ENCODE assay signal across 1 cellular context in the genomic region with DNA sequence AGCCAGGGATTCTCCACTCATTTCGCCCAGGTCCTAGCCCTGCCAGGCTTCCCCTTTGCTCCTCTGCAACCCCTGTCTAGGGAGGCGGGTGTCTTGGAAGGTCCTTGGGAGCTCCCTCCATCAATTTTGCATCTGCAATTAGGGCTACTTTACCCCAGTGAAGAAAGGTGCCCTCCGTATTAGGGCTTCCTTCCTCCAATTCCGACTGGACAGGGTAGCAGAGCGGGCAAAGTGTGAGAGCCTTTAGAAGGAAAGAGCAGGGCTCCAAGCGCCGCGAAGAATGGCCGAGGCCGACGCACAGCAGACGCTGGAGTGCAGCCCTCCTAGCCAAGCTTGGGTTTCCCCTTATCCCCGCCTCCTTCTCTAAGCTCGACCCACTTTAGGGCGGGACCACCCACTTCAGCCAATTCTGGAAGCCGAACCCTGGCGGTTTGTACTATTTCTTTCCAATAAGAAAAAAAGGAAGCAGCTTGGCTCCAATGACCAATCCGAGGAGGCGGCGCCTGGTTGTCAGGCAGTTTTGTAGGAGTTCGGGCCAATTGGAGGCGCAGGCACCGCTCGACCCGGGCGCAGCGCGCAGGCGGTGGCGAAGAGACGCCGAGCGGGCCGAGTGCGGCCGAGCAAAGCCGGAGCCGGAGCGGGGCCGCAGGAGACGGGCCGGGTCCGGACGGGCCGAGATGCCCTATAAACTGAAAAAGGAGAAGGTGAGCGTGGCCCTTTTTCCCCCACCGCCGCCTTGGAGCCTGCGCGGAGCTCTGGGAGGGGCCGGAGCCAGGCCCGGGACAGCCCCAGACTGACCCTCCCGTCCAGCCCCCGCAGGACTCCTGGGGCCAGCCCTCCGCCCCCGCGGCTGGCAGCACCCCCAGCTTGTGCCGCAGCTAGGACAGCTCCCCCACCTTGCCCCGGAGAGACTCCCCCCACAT.
TF ChIP-seq lines count a peak whose summit lies in the region.

Gene PPP2R5D, plus strand, starts transcription at position 570 of the 923 bp plus-strand sequence. Its CDS starts 108 bp downstream, at position 678.

TF ChIP-seq in HepG2, 621 proteins besides CTCF, POLR2A, EP300 and RAD21 (continued from another document and continues in another):
- TF ChIP-seq, protein P1, sequence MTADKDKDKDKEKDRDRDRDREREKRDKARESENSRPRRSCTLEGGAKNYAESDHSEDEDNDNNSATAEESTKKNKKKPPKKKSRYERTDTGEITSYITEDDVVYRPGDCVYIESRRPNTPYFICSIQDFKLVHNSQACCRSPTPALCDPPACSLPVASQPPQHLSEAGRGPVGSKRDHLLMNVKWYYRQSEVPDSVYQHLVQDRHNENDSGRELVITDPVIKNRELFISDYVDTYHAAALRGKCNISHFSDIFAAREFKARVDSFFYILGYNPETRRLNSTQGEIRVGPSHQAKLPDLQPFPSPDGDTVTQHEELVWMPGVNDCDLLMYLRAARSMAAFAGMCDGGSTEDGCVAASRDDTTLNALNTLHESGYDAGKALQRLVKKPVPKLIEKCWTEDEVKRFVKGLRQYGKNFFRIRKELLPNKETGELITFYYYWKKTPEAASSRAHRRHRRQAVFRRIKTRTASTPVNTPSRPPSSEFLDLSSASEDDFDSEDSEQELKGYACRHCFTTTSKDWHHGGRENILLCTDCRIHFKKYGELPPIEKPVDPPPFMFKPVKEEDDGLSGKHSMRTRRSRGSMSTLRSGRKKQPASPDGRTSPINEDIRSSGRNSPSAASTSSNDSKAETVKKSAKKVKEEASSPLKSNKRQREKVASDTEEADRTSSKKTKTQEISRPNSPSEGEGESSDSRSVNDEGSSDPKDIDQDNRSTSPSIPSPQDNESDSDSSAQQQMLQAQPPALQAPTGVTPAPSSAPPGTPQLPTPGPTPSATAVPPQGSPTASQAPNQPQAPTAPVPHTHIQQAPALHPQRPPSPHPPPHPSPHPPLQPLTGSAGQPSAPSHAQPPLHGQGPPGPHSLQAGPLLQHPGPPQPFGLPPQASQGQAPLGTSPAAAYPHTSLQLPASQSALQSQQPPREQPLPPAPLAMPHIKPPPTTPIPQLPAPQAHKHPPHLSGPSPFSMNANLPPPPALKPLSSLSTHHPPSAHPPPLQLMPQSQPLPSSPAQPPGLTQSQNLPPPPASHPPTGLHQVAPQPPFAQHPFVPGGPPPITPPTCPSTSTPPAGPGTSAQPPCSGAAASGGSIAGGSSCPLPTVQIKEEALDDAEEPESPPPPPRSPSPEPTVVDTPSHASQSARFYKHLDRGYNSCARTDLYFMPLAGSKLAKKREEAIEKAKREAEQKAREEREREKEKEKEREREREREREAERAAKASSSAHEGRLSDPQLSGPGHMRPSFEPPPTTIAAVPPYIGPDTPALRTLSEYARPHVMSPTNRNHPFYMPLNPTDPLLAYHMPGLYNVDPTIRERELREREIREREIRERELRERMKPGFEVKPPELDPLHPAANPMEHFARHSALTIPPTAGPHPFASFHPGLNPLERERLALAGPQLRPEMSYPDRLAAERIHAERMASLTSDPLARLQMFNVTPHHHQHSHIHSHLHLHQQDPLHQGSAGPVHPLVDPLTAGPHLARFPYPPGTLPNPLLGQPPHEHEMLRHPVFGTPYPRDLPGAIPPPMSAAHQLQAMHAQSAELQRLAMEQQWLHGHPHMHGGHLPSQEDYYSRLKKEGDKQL (CRISPR knock-in tag; IDR thresholded peaks at IDR 0.05; ENCODE audit: low read depth), result no peak
- TF ChIP-seq TAF1 (CRISPR knock-in tag; IDR thresholded peaks at IDR 0.05) (peak; percentile 92), SOX6 (IDR thresholded peaks at IDR 0.05) (no peak), SOX6 (CRISPR knock-in tag; IDR thresholded peaks at IDR 0.05) (peak; percentile 65), ZNF841 (CRISPR knock-in tag; IDR thresholded peaks at IDR 0.05; ENCODE audit: borderline replicate concordance) (no peak), GZF1 (CRISPR knock-in tag; IDR thresholded peaks at IDR 0.05) (no peak), ZBTB21 (CRISPR knock-in tag; IDR thresholded peaks at IDR 0.05) (no peak), ZSCAN12 (CRISPR knock-in tag; IDR thresholded peaks at IDR 0.05) (no peak), SP4 (CRISPR knock-in tag; IDR thresholded peaks at IDR 0.05) (peak; percentile 77), ISX (CRISPR knock-in tag; conservative IDR thresholded peaks at IDR 0.05) (peak; percentile 89; the same call in 1 of the 2 replicates), KLF16 (CRISPR knock-in tag; IDR thresholded peaks at IDR 0.05) (peak in 1 of 2 experiments; percentile 80; a peak in 1 of 4 replicates), ZNF792 (CRISPR knock-in tag; IDR thresholded peaks at IDR 0.05) (no peak), SSRP1 (CRISPR knock-in tag; IDR thresholded peaks at IDR 0.05) (no peak), HMGA1 (CRISPR knock-in tag; conservative IDR thresholded peaks at IDR 0.05) (no peak), IKZF1 (IDR thresholded peaks at IDR 0.05) (no peak), NCOA5 (CRISPR knock-in tag; IDR thresholded peaks at IDR 0.05) (no peak), ZNF614 (CRISPR knock-in tag; IDR thresholded peaks at IDR 0.05; ENCODE audit: borderline replicate concordance) (peak; percentile 84), ZNF205 (CRISPR knock-in tag; IDR thresholded peaks at IDR 0.05) (no peak), CCDC6 (CRISPR knock-in tag; IDR thresholded peaks at IDR 0.05) (no peak), SP5 (CRISPR knock-in tag; IDR thresholded peaks at IDR 0.05; ENCODE audit: borderline replicate concordance, low read depth) (no peak), SALL2 (CRISPR knock-in tag; IDR thresholded peaks at IDR 0.05) (peak; percentile 65; the same call in 1 of the 2 replicates), FOXA1 (IDR thresholded peaks at IDR 0.05) (no peak), FOXA1 (CRISPR knock-in tag; IDR thresholded peaks at IDR 0.05) (no peak), ZNF567 (CRISPR knock-in tag; IDR thresholded peaks at IDR 0.05; ENCODE audit: borderline replicate concordance) (no peak), TBL1XR1 (IDR thresholded peaks at IDR 0.05; ENCODE audit: borderline replicate concordance, low read length, partially characterized antibody) (no peak), SYNCRIP (IDR thresholded peaks at IDR 0.05; ENCODE audit: insufficient read depth, low read depth, low read length) (no peak), PHF20 (CRISPR knock-in tag; IDR thresholded peaks at IDR 0.05) (peak; percentile 63; the same call in 1 of the 2 replicates), ZFP82 (CRISPR knock-in tag; IDR thresholded peaks at IDR 0.05; ENCODE audit: borderline replicate concordance) (no peak), AFF4 (CRISPR knock-in tag; IDR thresholded peaks at IDR 0.05) (no peak), SIN3B (IDR thresholded peaks at IDR 0.05; ENCODE audit: low read length) (no peak), SMC3 (IDR thresholded peaks at IDR 0.05; ENCODE audit: low read length) (no peak), SRY (CRISPR knock-in tag; IDR thresholded peaks at IDR 0.05) (no peak), EED (CRISPR knock-in tag; IDR thresholded peaks at IDR 0.05) (no peak), TCF7 (IDR thresholded peaks at IDR 0.05; ENCODE audit: low read depth) (no peak), SMARCC2 (IDR thresholded peaks at IDR 0.05) (no peak), MIER2 (CRISPR knock-in tag; IDR thresholded peaks at IDR 0.05) (0 out of 2 replicates have a peak, but pooled peaks have one; percentile 59), ZNF260 (CRISPR knock-in tag; IDR thresholded peaks at IDR 0.05; ENCODE audit: borderline replicate concordance, low read depth) (no peak), PRPF4 (IDR thresholded peaks at IDR 0.05; ENCODE audit: low read depth, low read length, poor library complexity, severe bottlenecking) (no peak), EEA1 (CRISPR knock-in tag; IDR thresholded peaks at IDR 0.05; ENCODE audit: borderline replicate concordance) (no peak), FOXA3 (CRISPR knock-in tag; IDR thresholded peaks at IDR 0.05) (0 out of 2 replicates have a peak, but pooled peaks have one; percentile 13), HNF1A (IDR thresholded peaks at IDR 0.05; ENCODE audit: low read depth) (no peak), HNF1A (CRISPR knock-in tag; IDR thresholded peaks at IDR 0.05; ENCODE audit: borderline replicate concordance) (no peak; the same call in 1 of the 2 replicates), ZNF3 (CRISPR knock-in tag; IDR thresholded peaks at IDR 0.05) (no peak), ZSCAN30 (CRISPR knock-in tag; IDR thresholded peaks at IDR 0.05) (no peak), YEATS4 (CRISPR knock-in tag; IDR thresholded peaks at IDR 0.05; ENCODE audit: borderline replicate concordance) (peak; percentile 86), ZNF17 (CRISPR knock-in tag; IDR thresholded peaks at IDR 0.05) (no peak), SALL1 (CRISPR knock-in tag; IDR thresholded peaks at IDR 0.05) (peak; percentile 54), RFX1 (IDR thresholded peaks at IDR 0.05) (no peak), SNAPC5 (CRISPR knock-in tag; IDR thresholded peaks at IDR 0.05; ENCODE audit: borderline replicate concordance) (0 out of 2 replicates have a peak, but pooled peaks have one; percentile 62)
- TF ChIP-seq, protein P2, sequence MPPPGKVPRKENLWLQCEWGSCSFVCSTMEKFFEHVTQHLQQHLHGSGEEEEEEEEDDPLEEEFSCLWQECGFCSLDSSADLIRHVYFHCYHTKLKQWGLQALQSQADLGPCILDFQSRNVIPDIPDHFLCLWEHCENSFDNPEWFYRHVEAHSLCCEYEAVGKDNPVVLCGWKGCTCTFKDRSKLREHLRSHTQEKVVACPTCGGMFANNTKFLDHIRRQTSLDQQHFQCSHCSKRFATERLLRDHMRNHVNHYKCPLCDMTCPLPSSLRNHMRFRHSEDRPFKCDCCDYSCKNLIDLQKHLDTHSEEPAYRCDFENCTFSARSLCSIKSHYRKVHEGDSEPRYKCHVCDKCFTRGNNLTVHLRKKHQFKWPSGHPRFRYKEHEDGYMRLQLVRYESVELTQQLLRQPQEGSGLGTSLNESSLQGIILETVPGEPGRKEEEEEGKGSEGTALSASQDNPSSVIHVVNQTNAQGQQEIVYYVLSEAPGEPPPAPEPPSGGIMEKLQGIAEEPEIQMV (CRISPR knock-in tag; IDR thresholded peaks at IDR 0.05; ENCODE audit: low read depth), result no peak
- TF ChIP-seq, protein P3, sequence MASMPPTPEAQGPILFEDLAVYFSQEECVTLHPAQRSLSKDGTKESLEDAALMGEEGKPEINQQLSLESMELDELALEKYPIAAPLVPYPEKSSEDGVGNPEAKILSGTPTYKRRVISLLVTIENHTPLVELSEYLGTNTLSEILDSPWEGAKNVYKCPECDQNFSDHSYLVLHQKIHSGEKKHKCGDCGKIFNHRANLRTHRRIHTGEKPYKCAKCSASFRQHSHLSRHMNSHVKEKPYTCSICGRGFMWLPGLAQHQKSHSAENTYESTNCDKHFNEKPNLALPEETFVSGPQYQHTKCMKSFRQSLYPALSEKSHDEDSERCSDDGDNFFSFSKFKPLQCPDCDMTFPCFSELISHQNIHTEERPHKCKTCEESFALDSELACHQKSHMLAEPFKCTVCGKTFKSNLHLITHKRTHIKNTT (CRISPR knock-in tag; IDR thresholded peaks at IDR 0.05), result no peak
